ENCODE assay signal across 38 cellular contexts in the genomic region with DNA sequence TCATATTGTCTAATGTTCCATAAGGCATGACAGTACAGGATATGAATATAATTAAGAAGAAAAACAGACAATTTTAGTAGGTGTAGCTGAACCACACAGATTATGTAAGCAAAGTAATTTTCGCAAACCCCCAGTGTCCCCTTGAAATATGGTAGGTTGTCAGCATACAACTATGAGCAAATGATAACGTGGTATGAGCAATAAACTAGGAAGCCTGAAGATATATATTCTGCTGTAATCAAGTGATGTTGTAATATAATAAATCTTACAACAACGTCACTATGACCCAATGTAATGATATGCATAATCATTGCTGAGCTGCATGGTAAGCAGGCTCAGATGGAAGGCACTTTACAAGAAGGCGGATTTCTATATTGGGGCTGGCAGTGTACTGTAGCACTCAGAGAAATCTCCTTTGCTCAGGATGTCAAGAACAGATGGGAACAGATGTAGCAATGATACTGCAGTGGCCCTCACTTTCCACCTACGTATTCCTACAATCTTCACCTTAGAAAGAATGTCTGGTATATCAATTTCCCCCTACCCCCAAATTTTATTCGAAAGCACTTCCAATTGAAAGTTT. TPM values are rescaled to one million over a fixed set of nuclear protein-coding genes. Genes with fewer than 3 reads are reported as not detected.
"Had no signal": no experiment of that assay in that cellular context is flagged by ENCODE, and none has a peak within 500 bp of the region (broad histone marks: within the 10 kb centered on the region; RNA-seq: fewer than 3 reads in every experiment).

No MANE protein-coding gene starts in this region.

- H3K4me3 Mint-ChIP-seq: activated CD4-positive, alpha-beta memory T cell treated with anti-CD3 and anti-CD28 coated beads for 36 hours; activated CD4-positive, alpha-beta T cell treated with anti-CD3 and anti-CD28 coated beads for 36 hours; activated CD4-positive, alpha-beta T cell treated with anti-CD3 and anti-CD28 coated beads, Interleukin-2, amount 10 ng/mL, durations not matched to agents 24 days and 14 days; activated CD8-positive, alpha-beta memory T cell treated with anti-CD3 and anti-CD28 coated beads, Interleukin-2, amount 10 ng/mL, durations not matched to agents 7 days and 5 days; activated CD8-positive, alpha-beta T cell treated with anti-CD3 and anti-CD28 coated beads, Interleukin-2, amount 10 ng/mL, durations not matched to agents 7 days and 5 days; activated naive CD4-positive, alpha-beta T cell treated with anti-CD3 and anti-CD28 coated beads for 36 hours; activated naive CD4-positive, alpha-beta T cell treated with anti-CD3 and anti-CD28 coated beads, Interleukin-2, amount 50 U/mL, for 24 hours; activated naive CD8-positive, alpha-beta T cell treated with anti-CD3 and anti-CD28 coated beads for 36 hours; activated naive CD8-positive, alpha-beta T cell treated with anti-CD3 and anti-CD28 coated beads, Interleukin-2, amount 50 U/mL, for 24 hours; activated T-helper 1 cell treated with anti-CD3 and anti-CD28 coated beads, Interleukin-12 subunit alpha, Interleukin-12 subunit beta, Interleukin-2, Interleukin-4 antibody, amounts not matched to agents 30 ng/mL and 10 ng/mL and 1 ng/mL, durations not matched to agents 14 hours and 24 hours and 36 hours; central memory CD8-positive, alpha-beta T cell; dendritic cell treated with granulocyte-macrophage colony-stimulating factor and Interleukin-4, amounts not matched to agents 40 ng/mL and 50 ng/mL, for 4 days; endodermal cell had no signal

- H3K27ac Mint-ChIP-seq: activated CD4-positive, alpha-beta memory T cell treated with anti-CD3 and anti-CD28 coated beads for 36 hours; activated CD4-positive, alpha-beta T cell treated with anti-CD3 and anti-CD28 coated beads for 36 hours; activated CD4-positive, alpha-beta T cell treated with anti-CD3 and anti-CD28 coated beads, Interleukin-2, amount 10 ng/mL, durations not matched to agents 24 days and 14 days; activated CD8-positive, alpha-beta memory T cell treated with anti-CD3 and anti-CD28 coated beads, Interleukin-2, amount 10 ng/mL, durations not matched to agents 7 days and 5 days; activated CD8-positive, alpha-beta T cell treated with anti-CD3 and anti-CD28 coated beads, Interleukin-2, amount 10 ng/mL, durations not matched to agents 7 days and 5 days; activated naive CD4-positive, alpha-beta T cell treated with anti-CD3 and anti-CD28 coated beads for 36 hours; activated naive CD4-positive, alpha-beta T cell treated with anti-CD3 and anti-CD28 coated beads, Interleukin-2, amount 50 U/mL, for 24 hours; activated naive CD8-positive, alpha-beta T cell treated with anti-CD3 and anti-CD28 coated beads for 36 hours; activated naive CD8-positive, alpha-beta T cell treated with anti-CD3 and anti-CD28 coated beads, Interleukin-2, amount 50 U/mL, for 24 hours; activated T-helper 1 cell treated with anti-CD3 and anti-CD28 coated beads, Interleukin-12 subunit alpha, Interleukin-12 subunit beta, Interleukin-2, Interleukin-4 antibody, amounts not matched to agents 30 ng/mL and 10 ng/mL and 1 ng/mL, durations not matched to agents 14 hours and 24 hours and 36 hours; activated T-helper 2 cell treated with anti-CD3 and anti-CD28 coated beads, Interferon-gamma antibody, Interleukin-2, Interleukin-4, amounts not matched to agents 10 μg/mL and 5 μg/mL and 100 μg/mL, durations not matched to agents 14 hours and 24 hours and 36 hours; dendritic cell treated with granulocyte-macrophage colony-stimulating factor and Interleukin-4, amounts not matched to agents 40 ng/mL and 50 ng/mL, for 4 days; endodermal cell had no signal

- H3K36me3 ChIP-seq: adrenal gland, ascending aorta, brain microvascular endothelial cell, heart left ventricle had no signal

- H3K4me3 ChIP-seq: adrenal gland, ascending aorta, coronary artery, dorsolateral prefrontal cortex, heart left ventricle had no signal

- H3K9me3 Mint-ChIP-seq: activated CD4-positive, alpha-beta T cell treated with anti-CD3 and anti-CD28 coated beads, Interleukin-2, amount 10 ng/mL, durations not matched to agents 24 days and 14 days; activated naive CD8-positive, alpha-beta T cell treated with anti-CD3 and anti-CD28 coated beads for 36 hours; activated naive CD8-positive, alpha-beta T cell treated with anti-CD3 and anti-CD28 coated beads, Interleukin-2, amount 50 U/mL, for 24 hours; activated T-helper 1 cell treated with anti-CD3 and anti-CD28 coated beads, Interleukin-12 subunit alpha, Interleukin-12 subunit beta, Interleukin-2, Interleukin-4 antibody, amounts not matched to agents 30 ng/mL and 10 ng/mL and 1 ng/mL, durations not matched to agents 14 hours and 24 hours and 36 hours; activated T-helper 2 cell treated with anti-CD3 and anti-CD28 coated beads, Interferon-gamma antibody, Interleukin-2, Interleukin-4, amounts not matched to agents 10 μg/mL and 5 μg/mL and 100 μg/mL, durations not matched to agents 14 hours and 24 hours and 36 hours; dendritic cell treated with granulocyte-macrophage colony-stimulating factor and Interleukin-4, amounts not matched to agents 40 ng/mL and 50 ng/mL, for 4 days; endodermal cell had no signal

- H3K27me3 Mint-ChIP-seq: activated CD4-positive, alpha-beta memory T cell treated with anti-CD3 and anti-CD28 coated beads for 36 hours; activated CD4-positive, alpha-beta T cell treated with anti-CD3 and anti-CD28 coated beads for 36 hours; activated CD4-positive, alpha-beta T cell treated with anti-CD3 and anti-CD28 coated beads, Interleukin-2, amount 10 ng/mL, durations not matched to agents 24 days and 14 days; activated CD8-positive, alpha-beta memory T cell treated with anti-CD3 and anti-CD28 coated beads, Interleukin-2, amount 10 ng/mL, durations not matched to agents 7 days and 5 days; activated naive CD4-positive, alpha-beta T cell treated with anti-CD3 and anti-CD28 coated beads, Interleukin-2, amount 50 U/mL, for 24 hours; activated naive CD8-positive, alpha-beta T cell treated with anti-CD3 and anti-CD28 coated beads for 36 hours; activated naive CD8-positive, alpha-beta T cell treated with anti-CD3 and anti-CD28 coated beads, Interleukin-2, amount 50 U/mL, for 24 hours; central memory CD8-positive, alpha-beta T cell; dendritic cell treated with granulocyte-macrophage colony-stimulating factor and Interleukin-4, amounts not matched to agents 40 ng/mL and 50 ng/mL, for 4 days had no signal

- H3K36me3 Mint-ChIP-seq: activated CD4-positive, alpha-beta memory T cell treated with anti-CD3 and anti-CD28 coated beads for 36 hours; activated CD8-positive, alpha-beta memory T cell treated with anti-CD3 and anti-CD28 coated beads, Interleukin-2, amount 10 ng/mL, durations not matched to agents 7 days and 5 days; activated naive CD4-positive, alpha-beta T cell treated with anti-CD3 and anti-CD28 coated beads, Interleukin-2, amount 50 U/mL, for 24 hours; activated naive CD8-positive, alpha-beta T cell treated with anti-CD3 and anti-CD28 coated beads for 36 hours had no signal

- H3K9me3 ChIP-seq: adrenal gland, ascending aorta, heart left ventricle had no signal

- H3K4me1 ChIP-seq: adrenal gland, ascending aorta, heart left ventricle had no signal

- H3K4me1 Mint-ChIP-seq: activated CD4-positive, alpha-beta T cell treated with anti-CD3 and anti-CD28 coated beads for 36 hours; activated CD4-positive, alpha-beta T cell treated with anti-CD3 and anti-CD28 coated beads, Interleukin-2, amount 10 ng/mL, durations not matched to agents 24 days and 14 days; activated CD8-positive, alpha-beta memory T cell treated with anti-CD3 and anti-CD28 coated beads, Interleukin-2, amount 10 ng/mL, durations not matched to agents 7 days and 5 days; activated naive CD4-positive, alpha-beta T cell treated with anti-CD3 and anti-CD28 coated beads, Interleukin-2, amount 50 U/mL, for 24 hours; activated naive CD8-positive, alpha-beta T cell treated with anti-CD3 and anti-CD28 coated beads for 36 hours; activated naive CD8-positive, alpha-beta T cell treated with anti-CD3 and anti-CD28 coated beads, Interleukin-2, amount 50 U/mL, for 24 hours; central memory CD8-positive, alpha-beta T cell; endodermal cell had no signal

- ATAC-seq: activated CD4-positive, alpha-beta T cell treated with anti-CD3 and anti-CD28 coated beads for 36 hours; activated CD8-positive, alpha-beta memory T cell treated with anti-CD3 and anti-CD28 coated beads, Interleukin-2, amount 10 ng/mL, durations not matched to agents 7 days and 5 days; activated CD8-positive, alpha-beta T cell treated with anti-CD3 and anti-CD28 coated beads, Interleukin-2, amount 10 ng/mL, durations not matched to agents 7 days and 5 days; activated naive CD8-positive, alpha-beta T cell treated with anti-CD3 and anti-CD28 coated beads, Interleukin-2, amount 50 U/mL, for 24 hours; esophagus mucosa; heart left ventricle had no signal

- FAIRE-seq: bronchial epithelial cell, frontal cortex had no signal

- H3K27ac ChIP-seq: adrenal gland, ascending aorta, brain microvascular endothelial cell, coronary artery, dorsolateral prefrontal cortex, heart left ventricle had no signal

- DNase-seq: activated CD4-positive, alpha-beta memory T cell treated with anti-CD3 and anti-CD28 coated beads for 36 hours; activated CD4-positive, alpha-beta T cell treated with anti-CD3 and anti-CD28 coated beads for 36 hours; activated CD4-positive, alpha-beta T cell treated with anti-CD3 and anti-CD28 coated beads, Interleukin-2, amount 10 ng/mL, durations not matched to agents 24 days and 14 days; activated CD4-positive, CD25-positive, alpha-beta regulatory T cell; activated CD4-positive, CD25-positive, alpha-beta regulatory T cell treated with anti-CD3 and anti-CD28 coated beads, Interleukin-2, amount 50 U/mL, for 72 hours; activated CD8-positive, alpha-beta memory T cell treated with anti-CD3 and anti-CD28 coated beads, Interleukin-2, amount 10 ng/mL, durations not matched to agents 7 days and 5 days; activated CD8-positive, alpha-beta memory T cell treated with anti-CD3 and anti-CD28 coated beads, Interleukin-2, amount 50 U/mL, for 4 hours; activated CD8-positive, alpha-beta T cell treated with anti-CD3 and anti-CD28 coated beads, Interleukin-2, amount 10 ng/mL, durations not matched to agents 7 days and 5 days; activated effector memory CD4-positive, alpha-beta T cell treated with anti-CD3 and anti-CD28 coated beads, Interleukin-2, amount 50 U/mL, for 16 hours; activated naive CD4-positive, alpha-beta T cell treated with anti-CD3 and anti-CD28 coated beads for 36 hours; activated naive CD8-positive, alpha-beta T cell treated with anti-CD3 and anti-CD28 coated beads for 36 hours; activated naive CD8-positive, alpha-beta T cell treated with anti-CD3 and anti-CD28 coated beads, Interleukin-2, amount 50 U/mL, for 24 hours; activated T-cell treated with anti-CD3 and anti-CD28 coated beads, Interleukin-2, amount 50 U/mL, for 1 hour; activated T-cell treated with anti-CD3 and anti-CD28 coated beads, Interleukin-2, amount 50 U/mL, for 48 hours; adrenal gland; brain microvascular endothelial cell; dorsolateral prefrontal cortex; effector memory CD4-positive, alpha-beta T cell; endodermal cell; foreskin fibroblast; glutamatergic neuron; heart left ventricle; T-helper 2 cell had no signal

- H3K27me3 ChIP-seq: adrenal gland, ascending aorta, brain microvascular endothelial cell, dorsolateral prefrontal cortex, heart left ventricle had no signal

RNA-seq across cellular contexts. Expression of gene MYF6, which starts 47.8 kb away (rescaled TPM):
- total RNA-seq: activated CD4-positive, alpha-beta memory T cell treated with anti-CD3 and anti-CD28 coated beads for 36 hours; activated CD4-positive, alpha-beta T cell treated with anti-CD3 and anti-CD28 coated beads for 36 hours; activated CD4-positive, alpha-beta T cell treated with anti-CD3 and anti-CD28 coated beads, Interleukin-2, amount 10 ng/mL, durations not matched to agents 24 days and 14 days; activated CD8-positive, alpha-beta memory T cell treated with anti-CD3 and anti-CD28 coated beads for 36 hours; activated CD8-positive, alpha-beta memory T cell treated with anti-CD3 and anti-CD28 coated beads, Interleukin-2, amount 10 ng/mL, durations not matched to agents 7 days and 5 days; activated CD8-positive, alpha-beta T cell treated with anti-CD3 and anti-CD28 coated beads, Interleukin-2, amount 10 ng/mL, durations not matched to agents 7 days and 5 days; activated naive CD4-positive, alpha-beta T cell treated with anti-CD3 and anti-CD28 coated beads for 36 hours; activated naive CD8-positive, alpha-beta T cell treated with anti-CD3 and anti-CD28 coated beads for 36 hours; activated T-helper 1 cell treated with anti-CD3 and anti-CD28 coated beads, Interleukin-12 subunit alpha, Interleukin-12 subunit beta, Interleukin-2, Interleukin-4 antibody, amounts not matched to agents 30 ng/mL and 10 ng/mL and 1 ng/mL, durations not matched to agents 14 hours and 24 hours and 36 hours; activated T-helper 2 cell treated with anti-CD3 and anti-CD28 coated beads, Interferon-gamma antibody, Interleukin-2, Interleukin-4, amounts not matched to agents 10 μg/mL and 5 μg/mL and 100 μg/mL, durations not matched to agents 14 hours and 24 hours and 36 hours; ascending aorta; bronchial epithelial cell; epithelial cell of proximal tubule; esophagus mucosa; T-helper 1 cell treated with Interleukin-12 subunit alpha and Interleukin-12 subunit beta and Interleukin-4 antibody, amounts not matched to agents 30 ng/mL and 1 ng/mL, for 36 hours had no signal
- polyA plus RNA-seq: heart left ventricle had no signal

RNA-seq across cellular contexts. Expression of gene MYF5, which starts 57.1 kb away (rescaled TPM):
- total RNA-seq: activated CD4-positive, alpha-beta memory T cell treated with anti-CD3 and anti-CD28 coated beads for 36 hours; activated CD4-positive, alpha-beta T cell treated with anti-CD3 and anti-CD28 coated beads for 36 hours; activated CD4-positive, alpha-beta T cell treated with anti-CD3 and anti-CD28 coated beads, Interleukin-2, amount 10 ng/mL, durations not matched to agents 24 days and 14 days; activated CD8-positive, alpha-beta memory T cell treated with anti-CD3 and anti-CD28 coated beads for 36 hours; activated CD8-positive, alpha-beta memory T cell treated with anti-CD3 and anti-CD28 coated beads, Interleukin-2, amount 10 ng/mL, durations not matched to agents 7 days and 5 days; activated CD8-positive, alpha-beta T cell treated with anti-CD3 and anti-CD28 coated beads, Interleukin-2, amount 10 ng/mL, durations not matched to agents 7 days and 5 days; activated naive CD4-positive, alpha-beta T cell treated with anti-CD3 and anti-CD28 coated beads for 36 hours; activated naive CD8-positive, alpha-beta T cell treated with anti-CD3 and anti-CD28 coated beads for 36 hours; activated T-helper 1 cell treated with anti-CD3 and anti-CD28 coated beads, Interleukin-12 subunit alpha, Interleukin-12 subunit beta, Interleukin-2, Interleukin-4 antibody, amounts not matched to agents 30 ng/mL and 10 ng/mL and 1 ng/mL, durations not matched to agents 14 hours and 24 hours and 36 hours; activated T-helper 2 cell treated with anti-CD3 and anti-CD28 coated beads, Interferon-gamma antibody, Interleukin-2, Interleukin-4, amounts not matched to agents 10 μg/mL and 5 μg/mL and 100 μg/mL, durations not matched to agents 14 hours and 24 hours and 36 hours; adrenal gland; ascending aorta; bronchial epithelial cell; cardiac septum; cerebellum; dorsolateral prefrontal cortex; endodermal cell; epithelial cell of proximal tubule; esophagus mucosa; frontal cortex; heart left ventricle; T-helper 1 cell treated with Interleukin-12 subunit alpha and Interleukin-12 subunit beta and Interleukin-4 antibody, amounts not matched to agents 30 ng/mL and 1 ng/mL, for 36 hours had no signal
- polyA plus RNA-seq: adrenal gland, heart left ventricle had no signal
